In genomic region chr11:86610559-86611341, GRCh38 we compare ENCODE assay signal across 26 cellular contexts.
DNase-seq lines count a peak whose midpoint lies in the region; ATAC-seq, FAIRE-seq and TF ChIP-seq lines count a peak whose summit lies in the region.
"Had no signal": no experiment of that assay in that cellular context is flagged by ENCODE, and none has a peak within 500 bp of the region (broad histone marks: within the 10 kb centered on the region; RNA-seq: fewer than 3 reads in every experiment).

No MANE protein-coding gene starts in this region.

- CTCF ChIA-PET in HepG2 (lab: Yijun Ruan, JAX; ENCODE audit: low intra/inter-chr PET ratio, low total read pairs), result no interaction called here
- CTCF ChIA-PET in WTC11 (lab: Charles Lee), result no interaction called here

- H3K27me3 ChIP-seq in HepG2 (ENCODE audit: control insufficient read depth in 1 of 2, insufficient read depth in 2 of 2, low read length in 2 of 2) (no peaks in the 10 kb centered on the region), right lobe of liver (no peaks in the 10 kb centered on the region)
- H3K27me3 ChIP-seq: body of pancreas, SJSA1 had no signal

- in situ Hi-C loops in HepG2 (cut with HindIII; ENCODE audit: extremely low pct_ligation_motif_present, low pct_unique_long_range_greater_than_20kb), result no loop called here

- H3K36me3 Mint-ChIP-seq in WTC11, result no peaks in the 10 kb centered on the region

- no peak for FAIRE-seq in HepG2 (lab: Jason Lieb, UNC)
- FAIRE-seq: A549, GM18507, islet of Langerhans, urothelium cell line had no signal

- TF ChIP-seq CTCF in HepG2 (CRISPR knock-in tag; IDR thresholded peaks at IDR 0.05) (no peak), right lobe of liver (IDR thresholded peaks at IDR 0.05) (no peak), WTC11 (IDR thresholded peaks at IDR 0.05) (no peak)

- H3K36me3 ChIP-seq in HepG2 (replicated peaks in 1 of 2; ENCODE audit: control insufficient read depth in 1 of 2, insufficient read depth in 2 of 2, low read length in 2 of 2) (no peaks in the 10 kb centered on the region), right lobe of liver (no peaks in the 10 kb centered on the region)
- H3K36me3 ChIP-seq: lower lobe of right lung, SJSA1 had no signal

- ATAC-seq in HepG2, result no peak
- ATAC-seq in right lobe of liver, result no peak
- peak; percentile 57 for ATAC-seq in WTC11
- ATAC-seq in HG03280 (IDR thresholded peaks at IDR 0.05; ENCODE audit: unreplicated experiment), result no peak
- ATAC-seq in HG02588 (IDR thresholded peaks at IDR 0.05; ENCODE audit: unreplicated experiment), result no peak
- ATAC-seq: A549, body of pancreas, lower lobe of right lung had no signal

- peak; percentile 16 for DNase-seq in HepG2 (ENCODE audit: low spot score)
- no peak for DNase-seq in right lobe of liver
- peak; percentile 15 for DNase-seq in WTC11 (ENCODE audit: low spot score)
- peak; percentile 40 for DNase-seq in kidney tubule cell (ENCODE audit: low spot score)
- DNase-seq in stimulated activated CD4-positive, alpha-beta T cell treated with anti-CD3 and anti-CD28 coated beads, Interleukin-2, amount 100 ng/mL, for 48 hours, result no peak
- no peak for DNase-seq in DMS 273 treated with DMSO at 0.1 percent for 48 hours (lab: John Stamatoyannopoulos, UW)
- DNase-seq: activated CD4-positive, alpha-beta T cell treated with anti-CD3 and anti-CD28 coated beads for 4 hours; activated T-cell treated with anti-CD3 and anti-CD28 coated beads, Interleukin-2, amount 50 U/mL, for 24 hours; body of pancreas; DMS53; foreskin melanocyte; GF-D8; GOT3; hippocampal formation; lower lobe of right lung; NCI-H1105; NCI-H510A; stimulated activated CD4-positive, alpha-beta T cell treated with anti-CD3 and anti-CD28 coated beads, Interleukin-2, amount 100 ng/mL, for 24 hours had no signal

- H3K9me3 Mint-ChIP-seq in WTC11, result peaks cover 12% of the 10 kb centered on the region; the same call in 1 of the 2 replicates
- H3K9me3 Mint-ChIP-seq: activated T-cell treated with anti-CD3 and anti-CD28 coated beads, Interleukin-2, amount 50 U/mL, for 24 hours had no signal

- no peak overlapping the region for H3K4me2 ChIP-seq in HepG2 (ENCODE audit: low read depth, low read length)
- H3K4me2 ChIP-seq: A549, smooth muscle cell had no signal

- no peak for TF ChIP-seq EP300 in HepG2 (IDR thresholded peaks at IDR 0.05; ENCODE audit: low read depth in 2 of 2, low read length in 2 of 2)
- no peak for TF ChIP-seq EP300 in HepG2 (CRISPR knock-in tag; IDR thresholded peaks at IDR 0.05; ENCODE audit: borderline replicate concordance)

- no peaks in the 10 kb centered on the region for H3K27me3 Mint-ChIP-seq in WTC11 (ENCODE audit: low read depth)

- H4K20me1 ChIP-seq in HepG2 (ENCODE audit: insufficient read depth, low read length), result no peaks in the 10 kb centered on the region

- intact Hi-C loops in HepG2 (cut with micrococcal nuclease; ENCODE audit: unreplicated experiment) (no loop called here), right lobe of liver (cut with DNase I) (loop anchor here in 1 of 2 donors (10.0 kb wide), 1 partner anchor 156 kb away; no protein-coding TSS in a partner anchor)

- H2AFZ ChIP-seq in HepG2 (ENCODE audit: low read length), result no peak overlapping the region

- under 1% methylated on average over 4 of the region's 5 CpGs for WGBS in HepG2 (ENCODE audit: low lambda C conversion rate)
- WGBS in right lobe of liver (ENCODE audit: insufficient coverage, low coverage, low lambda C conversion rate, missing lambda C conversion rate), result 70% methylated on average over 4 of the region's 5 CpGs

- no peak overlapping the region for H3K27ac Mint-ChIP-seq in WTC11
- H3K27ac Mint-ChIP-seq: activated T-cell treated with anti-CD3 and anti-CD28 coated beads, Interleukin-2, amount 50 U/mL, for 24 hours had no signal

- H3K9ac ChIP-seq in HepG2 (ENCODE audit: insufficient read depth, low read depth, low read length), result no peak overlapping the region

- no peaks in the 10 kb centered on the region for H3K9me3 ChIP-seq in HepG2 (ENCODE audit: low read length)
- H3K9me3 ChIP-seq in right lobe of liver, result no peaks in the 10 kb centered on the region
- H3K9me3 ChIP-seq: body of pancreas, lower lobe of right lung, SJSA1 had no signal

- peaks cover 25% of the 10 kb centered on the region for H3K4me1 Mint-ChIP-seq in WTC11

- H3K27ac ChIP-seq in HepG2 (ENCODE audit: extremely low read length, insufficient read depth, low read length), result no peak overlapping the region
- no peak overlapping the region for H3K27ac ChIP-seq in right lobe of liver
- H3K27ac ChIP-seq: body of pancreas, lower lobe of right lung, SJSA1 had no signal

- H3K4me3 Mint-ChIP-seq in WTC11, result no peak overlapping the region
- H3K4me3 Mint-ChIP-seq: activated T-cell treated with anti-CD3 and anti-CD28 coated beads, Interleukin-2, amount 50 U/mL, for 24 hours had no signal

- no TSS peak for BruUV-seq in HepG2 (replicated peaks; lab: Mats Ljungman, UMichigan)

- POLR2A ChIA-PET in HepG2 (lab: Yijun Ruan, JAX), result no interaction called here
- POLR2A ChIA-PET in WTC11 (lab: Charles Lee), result no interaction called here

- H3K4me1 ChIP-seq in HepG2 (ENCODE audit: insufficient read depth, low read length) (0 out of 2 replicates have a peak, but pooled peaks cover 4% of the 10 kb centered on the region), right lobe of liver (peaks cover 0 to 4% (median 0%) of the 10 kb centered on the region in 4 donors)

- TF ChIP-seq RAD21 in HepG2 (CRISPR knock-in tag; IDR thresholded peaks at IDR 0.05), result no peak

- no peaks in the 10 kb centered on the region for H3K79me2 ChIP-seq in HepG2 (ENCODE audit: insufficient read depth, low read length)

- no peak overlapping the region for H3K4me3 ChIP-seq in HepG2 (replicated peaks in 1 of 3; ENCODE audit: insufficient read depth in 1 of 3, low read depth in 2 of 3, low read length in 3 of 3)
- H3K4me3 ChIP-seq in right lobe of liver, result no peak overlapping the region
- H3K4me3 ChIP-seq: A549, body of pancreas, lower lobe of right lung, SJSA1, smooth muscle cell had no signal

- TF ChIP-seq POLR2A in HepG2 (IDR thresholded peaks at IDR 0.05; ENCODE audit: insufficient read depth in 1 of 2, low read depth in 2 of 2, low read length in 2 of 2) (no peak), right lobe of liver (IDR thresholded peaks at IDR 0.05) (no peak)

TF ChIP-seq in HepG2, 621 proteins besides CTCF, POLR2A, EP300 and RAD21 (continues in another document):
- no peak for TF ChIP-seq ZNF644 (CRISPR knock-in tag; IDR thresholded peaks at IDR 0.05; ENCODE audit: low read depth)
- TF ChIP-seq SMAD9 (CRISPR knock-in tag; IDR thresholded peaks at IDR 0.05), result no peak
- no peak for TF ChIP-seq THYN1 (CRISPR knock-in tag; IDR thresholded peaks at IDR 0.05; ENCODE audit: borderline replicate concordance, low read depth)
- no peak for TF ChIP-seq POLR2AphosphoS2 (IDR thresholded peaks at IDR 0.05; ENCODE audit: low read depth, low read length)
- no peak for TF ChIP-seq ZNF501 (CRISPR knock-in tag; IDR thresholded peaks at IDR 0.05)
- no peak for TF ChIP-seq NONO (IDR thresholded peaks at IDR 0.05)
- TF ChIP-seq NONO (CRISPR knock-in tag; conservative IDR thresholded peaks at IDR 0.05), result no peak

TF ChIP-seq in WTC11, 78 proteins besides CTCF, POLR2A, EP300 and RAD21:
- TF ChIP-seq, protein P1, sequence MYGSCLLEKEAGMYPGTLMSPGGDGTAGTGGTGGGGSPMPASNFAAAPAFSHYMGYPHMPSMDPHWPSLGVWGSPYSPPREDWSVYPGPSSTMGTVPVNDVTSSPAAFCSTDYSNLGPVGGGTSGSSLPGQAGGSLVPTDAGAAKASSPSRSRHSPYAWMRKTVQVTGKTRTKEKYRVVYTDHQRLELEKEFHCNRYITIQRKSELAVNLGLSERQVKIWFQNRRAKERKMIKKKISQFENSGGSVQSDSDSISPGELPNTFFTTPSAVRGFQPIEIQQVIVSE (CRISPR knock-in tag; IDR thresholded peaks at IDR 0.05; ENCODE audit: borderline replicate concordance), result no peak
- no peak for TF ChIP-seq GTF2I (CRISPR knock-in tag; conservative IDR thresholded peaks at IDR 0.05)
- no peak for TF ChIP-seq ZNF232 (CRISPR knock-in tag; IDR thresholded peaks at IDR 0.05)
- peak; percentile 29; the same call in 1 of the 2 replicates for TF ChIP-seq ZNF423 (CRISPR knock-in tag; IDR thresholded peaks at IDR 0.05)

Comparison
In these comparisons a context has a peak if more than half of its experiments do, and no peak if none do; other contexts are left out.
1. DNase-seq: peak in HepG2 (single experiment), WTC11 (single experiment) and kidney tubule cell (single experiment); none in right lobe of liver (0 of 3), stimulated activated CD4-positive, alpha-beta T cell treated with anti-CD3 and anti-CD28 coated beads, Interleukin-2, amount 100 ng/mL, for 48 hours (0 of 2) and DMS 273 treated with DMSO at 0.1 percent for 48 hours (single experiment).